ENCODE assay signal across 13 cellular contexts in genomic region chr12:84397279-84397678, GRCh38.
DNase-seq lines count a peak whose midpoint lies in the region; ATAC-seq and TF ChIP-seq lines count a peak whose summit lies in the region.
"Had no signal": no experiment of that assay in that cellular context is flagged by ENCODE, and none has a peak within 500 bp of the region (broad histone marks: within the 10 kb centered on the region; RNA-seq: fewer than 3 reads in every experiment).

No MANE protein-coding gene starts in this region.

- no peaks in the 10 kb centered on the region for H4K20me1 ChIP-seq in Karpas-422 (ENCODE audit: insufficient read depth, low read depth, low read length)

- peaks cover 0 to 6% (median 5%) of the 10 kb centered on the region in 5 donors for H3K9me3 Mint-ChIP-seq in CD8-positive, alpha-beta memory T cell
- H3K9me3 Mint-ChIP-seq in endothelial cell (ENCODE audit: unreplicated experiment) = no peaks in the 10 kb centered on the region
- H3K9me3 Mint-ChIP-seq in CD4-positive, alpha-beta T cell = no peaks in the 10 kb centered on the region
- H3K9me3 Mint-ChIP-seq: activated CD4-positive, alpha-beta memory T cell treated with anti-CD3 and anti-CD28 coated beads for 36 hours; activated naive CD8-positive, alpha-beta T cell treated with anti-CD3 and anti-CD28 coated beads, Interleukin-2, amount 10 ng/mL, durations not matched to agents 7 days and 5 days had no signal

- H3K79me2 ChIP-seq in Karpas-422 (ENCODE audit: low read length) = no peaks in the 10 kb centered on the region

- DNase-seq in COLO829 (ENCODE audit: low spot score) (peak; percentile 4), Karpas-422 (peak; percentile 56), medulla oblongata (ENCODE audit: extremely low spot score) (peak; percentile 4), endothelial cell (ENCODE audit: low spot score) (no peak)
- no peak for DNase-seq in CD8-positive, alpha-beta memory T cell
- no peak for DNase-seq in CD4-positive, alpha-beta T cell
- DNase-seq: activated CD4-positive, alpha-beta memory T cell treated with anti-CD3 and anti-CD28 coated beads for 36 hours; activated naive CD8-positive, alpha-beta T cell treated with anti-CD3 and anti-CD28 coated beads, Interleukin-2, amount 10 ng/mL, durations not matched to agents 7 days and 5 days; sigmoid colon had no signal

- no peak for ATAC-seq in gastroesophageal sphincter
- ATAC-seq in CD4-positive, alpha-beta T cell (ENCODE audit: poor library complexity) = no peak

- H3K36me3 Mint-ChIP-seq in CD8-positive, alpha-beta memory T cell = no peaks in the 10 kb centered on the region
- H3K36me3 Mint-ChIP-seq in endothelial cell (ENCODE audit: low read depth, unreplicated experiment) = peaks cover 3% of the 10 kb centered on the region
- H3K36me3 Mint-ChIP-seq in CD4-positive, alpha-beta T cell (ENCODE audit: low read depth) = no peaks in the 10 kb centered on the region
- H3K36me3 Mint-ChIP-seq: activated CD4-positive, alpha-beta memory T cell treated with anti-CD3 and anti-CD28 coated beads for 36 hours; activated naive CD8-positive, alpha-beta T cell treated with anti-CD3 and anti-CD28 coated beads, Interleukin-2, amount 10 ng/mL, durations not matched to agents 7 days and 5 days had no signal

- H3K4me3 Mint-ChIP-seq in CD8-positive, alpha-beta memory T cell = no peak overlapping the region
- H3K4me3 Mint-ChIP-seq in endothelial cell (ENCODE audit: unreplicated experiment) = no peak overlapping the region
- no peak overlapping the region for H3K4me3 Mint-ChIP-seq in CD4-positive, alpha-beta T cell
- H3K4me3 Mint-ChIP-seq: activated CD4-positive, alpha-beta memory T cell treated with anti-CD3 and anti-CD28 coated beads for 36 hours; activated naive CD8-positive, alpha-beta T cell treated with anti-CD3 and anti-CD28 coated beads, Interleukin-2, amount 10 ng/mL, durations not matched to agents 7 days and 5 days had no signal

- no peaks in the 10 kb centered on the region for H3K27me3 Mint-ChIP-seq in CD8-positive, alpha-beta memory T cell
- no peaks in the 10 kb centered on the region for H3K27me3 Mint-ChIP-seq in endothelial cell (ENCODE audit: unreplicated experiment)
- H3K27me3 Mint-ChIP-seq in CD4-positive, alpha-beta T cell = no peaks in the 10 kb centered on the region
- H3K27me3 Mint-ChIP-seq: activated naive CD8-positive, alpha-beta T cell treated with anti-CD3 and anti-CD28 coated beads, Interleukin-2, amount 10 ng/mL, durations not matched to agents 7 days and 5 days had no signal

- no peaks in the 10 kb centered on the region for H3K36me3 ChIP-seq in Karpas-422 (ENCODE audit: insufficient read depth, low read length)
- H3K36me3 ChIP-seq in gastroesophageal sphincter = no peaks in the 10 kb centered on the region
- no peaks in the 10 kb centered on the region for H3K36me3 ChIP-seq in CD8-positive, alpha-beta memory T cell (ENCODE audit: insufficient read depth, low read length)
- H3K36me3 ChIP-seq: HAP-1, sigmoid colon, SJSA1 had no signal

- H3K4me1 Mint-ChIP-seq in CD8-positive, alpha-beta memory T cell = no peaks in the 10 kb centered on the region
- no peaks in the 10 kb centered on the region for H3K4me1 Mint-ChIP-seq in endothelial cell (ENCODE audit: unreplicated experiment)
- H3K4me1 Mint-ChIP-seq in CD4-positive, alpha-beta T cell (ENCODE audit: low read depth) = no peaks in the 10 kb centered on the region
- H3K4me1 Mint-ChIP-seq: activated naive CD8-positive, alpha-beta T cell treated with anti-CD3 and anti-CD28 coated beads, Interleukin-2, amount 10 ng/mL, durations not matched to agents 7 days and 5 days had no signal

- intact Hi-C loops in CD4-positive, alpha-beta T cell (cut with DNase I, micrococcal nuclease) = no loop called here

- no peaks in the 10 kb centered on the region for H3K9me3 ChIP-seq in Karpas-422 (ENCODE audit: low read length)
- no peaks in the 10 kb centered on the region for H3K9me3 ChIP-seq in gastroesophageal sphincter
- H3K9me3 ChIP-seq in CD8-positive, alpha-beta memory T cell (ENCODE audit: low read length) = no peaks in the 10 kb centered on the region
- H3K9me3 ChIP-seq in CD4-positive, alpha-beta T cell (ENCODE audit: control insufficient read depth, low read length) = no peaks in the 10 kb centered on the region
- H3K9me3 ChIP-seq: HAP-1, SJSA1 had no signal

- H3K27ac Mint-ChIP-seq in CD8-positive, alpha-beta memory T cell = no peak overlapping the region
- no peak overlapping the region for H3K27ac Mint-ChIP-seq in endothelial cell (ENCODE audit: unreplicated experiment)
- H3K27ac Mint-ChIP-seq in CD4-positive, alpha-beta T cell = no peak overlapping the region
- H3K27ac Mint-ChIP-seq: activated CD4-positive, alpha-beta memory T cell treated with anti-CD3 and anti-CD28 coated beads for 36 hours; activated naive CD8-positive, alpha-beta T cell treated with anti-CD3 and anti-CD28 coated beads, Interleukin-2, amount 10 ng/mL, durations not matched to agents 7 days and 5 days had no signal

- peak; percentile 70 for TF ChIP-seq CTCF in VCaP (conservative IDR thresholded peaks at IDR 0.05)
- no peak for TF ChIP-seq CTCF in gastroesophageal sphincter (IDR thresholded peaks at IDR 0.05)
- no peak for TF ChIP-seq CTCF in endothelial cell (IDR thresholded peaks at IDR 0.05; ENCODE audit: unreplicated experiment)
- no peak for TF ChIP-seq CTCF in CD4-positive, alpha-beta T cell (IDR thresholded peaks at IDR 0.05)

- H3K9ac ChIP-seq in Karpas-422 (ENCODE audit: low read length) = no peak overlapping the region

- CTCF ChIA-PET in CD8-positive, alpha-beta memory T cell (lab: Charles Lee) = no interaction called here
- CTCF ChIA-PET in CD4-positive, alpha-beta T cell (lab: Charles Lee) = no interaction called here

- no peak overlapping the region for H3K4me3 ChIP-seq in Karpas-422 (ENCODE audit: low read length)
- H3K4me3 ChIP-seq in gastroesophageal sphincter = no peak overlapping the region
- no peak overlapping the region for H3K4me3 ChIP-seq in CD8-positive, alpha-beta memory T cell (ENCODE audit: low read length)
- H3K4me3 ChIP-seq: HAP-1, sigmoid colon, SJSA1 had no signal

- no peak overlapping the region for H2AFZ ChIP-seq in Karpas-422 (ENCODE audit: low read length)

- H3K27me3 ChIP-seq in Karpas-422 (ENCODE audit: low read length) (no peaks in the 10 kb centered on the region), gastroesophageal sphincter (no peaks in the 10 kb centered on the region)
- H3K27me3 ChIP-seq in CD8-positive, alpha-beta memory T cell (ENCODE audit: insufficient read depth, low read length, poor library complexity, severe bottlenecking) = no peaks in the 10 kb centered on the region
- no peaks in the 10 kb centered on the region for H3K27me3 ChIP-seq in CD4-positive, alpha-beta T cell (ENCODE audit: control insufficient read depth, insufficient read depth, low read length)
- H3K27me3 ChIP-seq: sigmoid colon, SJSA1 had no signal

- no peak for TF ChIP-seq POLR2A in gastroesophageal sphincter (IDR thresholded peaks at IDR 0.05)

- H3K4me1 ChIP-seq in Karpas-422 (ENCODE audit: low read length) (no peaks in the 10 kb centered on the region), gastroesophageal sphincter (no peaks in the 10 kb centered on the region)
- H3K4me1 ChIP-seq in CD8-positive, alpha-beta memory T cell (ENCODE audit: insufficient read depth, low read length) = no peaks in the 10 kb centered on the region
- H3K4me1 ChIP-seq: sigmoid colon, SJSA1 had no signal

- POLR2A ChIA-PET in CD8-positive, alpha-beta memory T cell (lab: Charles Lee) = no interaction called here
- POLR2A ChIA-PET in CD4-positive, alpha-beta T cell (lab: Charles Lee) = no interaction called here

- no peak overlapping the region for H3K27ac ChIP-seq in Karpas-422 (ENCODE audit: low read length)
- no peak overlapping the region for H3K27ac ChIP-seq in VCaP
- H3K27ac ChIP-seq in gastroesophageal sphincter = no peak overlapping the region
- H3K27ac ChIP-seq in CD8-positive, alpha-beta memory T cell (ENCODE audit: low read depth, low read length) = no peak overlapping the region
- H3K27ac ChIP-seq in CD4-positive, alpha-beta T cell (ENCODE audit: low read depth, low read length) = no peak overlapping the region
- H3K27ac ChIP-seq: sigmoid colon, SJSA1 had no signal

- TF ChIP-seq EP300 in gastroesophageal sphincter (IDR thresholded peaks at IDR 0.05) = no peak

- no peaks in the 10 kb centered on the region for H3K9me2 ChIP-seq in Karpas-422 (replicated peaks; ENCODE audit: insufficient read depth, low read length)

- no peak overlapping the region for H3K4me2 ChIP-seq in Karpas-422 (ENCODE audit: low read depth, low read length, poor library complexity, severe bottlenecking)

Comparison
In these comparisons a context has a peak if more than half of its experiments do, and no peak if none do; other contexts are left out.
1. DNase-seq: peak in COLO829 (single experiment), Karpas-422 (single experiment) and medulla oblongata (single experiment); none in CD8-positive, alpha-beta memory T cell (0 of 5), endothelial cell (single experiment) and CD4-positive, alpha-beta T cell (0 of 10).